Comparison of ENCODE assay signal across 9 cellular contexts in the genomic region with DNA sequence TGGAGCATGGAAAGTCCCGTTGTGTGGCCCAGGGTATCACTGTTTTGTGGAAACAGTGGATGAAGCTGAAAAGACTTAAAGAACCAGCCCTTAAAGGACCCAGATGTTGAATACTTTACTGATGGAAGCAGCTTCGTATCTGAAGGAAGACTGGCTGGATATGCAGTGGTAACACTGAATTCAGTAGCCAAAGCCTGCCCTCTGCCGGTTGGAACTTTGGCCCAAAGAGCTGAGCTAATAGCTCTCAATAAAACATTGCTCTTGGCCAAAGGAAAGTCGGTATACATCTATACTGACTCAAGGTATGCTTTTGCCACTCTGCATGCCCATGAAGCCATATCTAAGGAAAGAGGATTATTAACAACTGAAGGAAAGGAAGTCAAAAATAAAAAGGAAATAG.
DNase-seq lines count a peak whose midpoint lies in the region; ATAC-seq and TF ChIP-seq lines count a peak whose summit lies in the region.
"Had no signal": no experiment of that assay in that cellular context is flagged by ENCODE, and none has a peak within 500 bp of the region (broad histone marks: within the 10 kb centered on the region; RNA-seq: fewer than 3 reads in every experiment).

No MANE protein-coding gene starts in this region.

- peaks cover 6% of the 10 kb centered on the region for H3K36me3 Mint-ChIP-seq in endothelial cell (ENCODE audit: low read depth, unreplicated experiment)
- no peaks in the 10 kb centered on the region for H3K36me3 Mint-ChIP-seq in stimulated activated effector memory CD8-positive, alpha-beta T cell treated with anti-CD3 and anti-CD28 coated beads, Interleukin-12 subunit alpha, Interleukin-12 subunit beta, amount 100 ng/mL, for 72 hours

- intact Hi-C loops in uterus (cut with DNase I; ENCODE audit: low total_unique reads), result no loop called here

- no peak overlapping the region for H3K18ac ChIP-seq in mesenchymal stem cell (ENCODE audit: low read depth in 1 of 2, low read length in 2 of 2)

- peak; percentile 51 for TF ChIP-seq CTCF in endothelial cell (IDR thresholded peaks at IDR 0.05; ENCODE audit: unreplicated experiment)
- TF ChIP-seq CTCF in uterus (IDR thresholded peaks at IDR 0.05), result peak; percentile 23 to 45 (median 30)

- H3K9ac ChIP-seq in mesenchymal stem cell (ENCODE audit: low read length), result no peak overlapping the region
- H3K9ac ChIP-seq: BLaER1 treated with 17β-estradiol and CSF1 and Interleukin-3, amounts not matched to agents 10 nM and 100 nM had no signal

- peaks cover 6% of the 10 kb centered on the region for H3K27me3 Mint-ChIP-seq in endothelial cell (ENCODE audit: unreplicated experiment)

- H3K9me3 Mint-ChIP-seq in endothelial cell (ENCODE audit: unreplicated experiment), result no peaks in the 10 kb centered on the region
- peaks cover 9% of the 10 kb centered on the region for H3K9me3 Mint-ChIP-seq in stimulated activated effector memory CD8-positive, alpha-beta T cell treated with anti-CD3 and anti-CD28 coated beads, Interleukin-12 subunit alpha, Interleukin-12 subunit beta, amount 100 ng/mL, for 72 hours

- TF ChIP-seq EP300 in Ishikawa (IDR thresholded peaks at IDR 0.05; ENCODE audit: borderline replicate concordance), result no peak

- H2AK5ac ChIP-seq in mesenchymal stem cell (ENCODE audit: low read length, severe bottlenecking), result peak overlapping the region; percentile 37

- TF ChIP-seq POLR2A in uterus (IDR thresholded peaks at IDR 0.05), result no peak

- no peak overlapping the region for H3K23ac ChIP-seq in mesenchymal stem cell (ENCODE audit: low read length in 2 of 2)

- no peak overlapping the region for H2BK12ac ChIP-seq in mesenchymal stem cell (ENCODE audit: low read length in 2 of 2)

- H3K36me3 ChIP-seq in mesenchymal stem cell (ENCODE audit: control insufficient read depth in 1 of 2, insufficient read depth in 2 of 2, low read depth in 1 of 2, low read length in 2 of 2) (no peaks in the 10 kb centered on the region), uterus (no peaks in the 10 kb centered on the region)
- H3K36me3 ChIP-seq: BLaER1 treated with 17β-estradiol and CSF1 and Interleukin-3, amounts not matched to agents 10 nM and 100 nM had no signal

- WGBS in mesenchymal stem cell, result 24% methylated on average over 3 of the region's 4 CpGs

- no peak overlapping the region for H3K4me3 ChIP-seq in mesenchymal stem cell (ENCODE audit: insufficient read depth in 1 of 2, low read depth in 1 of 2, low read length in 2 of 2)
- H3K4me3 ChIP-seq in uterus, result no peak overlapping the region
- H3K4me3 ChIP-seq: BLaER1 treated with 17β-estradiol and CSF1 and Interleukin-3, amounts not matched to agents 10 nM and 100 nM had no signal

- H3K9me3 ChIP-seq in mesenchymal stem cell (ENCODE audit: control insufficient read depth, low read length) (no peaks in the 10 kb centered on the region), uterus (no peaks in the 10 kb centered on the region)

- H4K8ac ChIP-seq in mesenchymal stem cell (ENCODE audit: low read length), result no peak overlapping the region

- H2BK5ac ChIP-seq in mesenchymal stem cell (ENCODE audit: low read depth, low read length, poor library complexity, severe bottlenecking), result no peak overlapping the region

- no peak overlapping the region for H3K27ac Mint-ChIP-seq in endothelial cell (ENCODE audit: unreplicated experiment)
- H3K27ac Mint-ChIP-seq in stimulated activated effector memory CD8-positive, alpha-beta T cell treated with anti-CD3 and anti-CD28 coated beads, Interleukin-12 subunit alpha, Interleukin-12 subunit beta, amount 100 ng/mL, for 72 hours, result no peak overlapping the region

- no peak overlapping the region for H3K4me2 ChIP-seq in mesenchymal stem cell (ENCODE audit: low read length, poor library complexity, severe bottlenecking)

- H3K14ac ChIP-seq in mesenchymal stem cell (ENCODE audit: low read length in 2 of 2), result peak overlapping the region in 1 of 2 experiments; percentile 38

- no peak overlapping the region for H3K4me3 Mint-ChIP-seq in endothelial cell (ENCODE audit: unreplicated experiment)
- no peak overlapping the region for H3K4me3 Mint-ChIP-seq in stimulated activated effector memory CD8-positive, alpha-beta T cell treated with anti-CD3 and anti-CD28 coated beads, Interleukin-12 subunit alpha, Interleukin-12 subunit beta, amount 100 ng/mL, for 72 hours

- H3K4me1 ChIP-seq in mesenchymal stem cell (ENCODE audit: control insufficient read depth, insufficient read depth, low read depth, low read length) (no peaks in the 10 kb centered on the region), uterus (no peaks in the 10 kb centered on the region)

- no peak overlapping the region for H4K91ac ChIP-seq in mesenchymal stem cell (ENCODE audit: low read length)

- no peak overlapping the region for H2BK15ac ChIP-seq in mesenchymal stem cell (ENCODE audit: low read depth, poor library complexity, severe bottlenecking)

- no peak overlapping the region for H2BK120ac ChIP-seq in mesenchymal stem cell (ENCODE audit: low read depth, low read length)

- H3K27ac ChIP-seq in mesenchymal stem cell (ENCODE audit: low read length, poor library complexity, severe bottlenecking) (no peak overlapping the region), uterus (no peak overlapping the region)
- H3K27ac ChIP-seq: BLaER1 treated with 17β-estradiol and CSF1 and Interleukin-3, amounts not matched to agents 10 nM and 100 nM had no signal

- H2AFZ ChIP-seq in mesenchymal stem cell (ENCODE audit: low read depth, low read length), result no peak overlapping the region

- H3K27me3 ChIP-seq in mesenchymal stem cell (ENCODE audit: control insufficient read depth in 1 of 2, insufficient read depth in 1 of 2, low read length in 2 of 2) (no peaks in the 10 kb centered on the region), uterus (no peaks in the 10 kb centered on the region)
- H3K27me3 ChIP-seq: BLaER1 treated with 17β-estradiol and CSF1 and Interleukin-3, amounts not matched to agents 10 nM and 100 nM had no signal

- H3K4ac ChIP-seq in mesenchymal stem cell (ENCODE audit: low read depth in 1 of 2, low read length in 2 of 2), result no peak overlapping the region

- TF ChIP-seq RAD21 in Ishikawa (IDR thresholded peaks at IDR 0.05; ENCODE audit: low read depth), result peak; percentile 70

- DNase-seq in NCI-H2081 (lab: John Stamatoyannopoulos, UW) (peak; percentile 18 to 62), NCI-H2081 treated with DMSO at 0.1 percent for 48 hours (lab: John Stamatoyannopoulos, UW) (no peak), SK-N-DZ (ENCODE audit: low spot score) (peak; percentile 67), endothelial cell (ENCODE audit: low spot score) (peak; percentile 73), mesenchymal stem cell (peak; percentile 46), uterus (peak; percentile 22 to 45)
- no peak for DNase-seq in stimulated activated effector memory CD8-positive, alpha-beta T cell treated with anti-CD3 and anti-CD28 coated beads, Interleukin-12 subunit alpha, Interleukin-12 subunit beta, amount 100 ng/mL, for 72 hours (ENCODE audit: low spot score in 2 of 2)

- H3K79me1 ChIP-seq in mesenchymal stem cell (replicated peaks; ENCODE audit: low read length, poor library complexity, severe bottlenecking), result no peaks in the 10 kb centered on the region

- no peaks in the 10 kb centered on the region for H3K4me1 Mint-ChIP-seq in endothelial cell (ENCODE audit: unreplicated experiment)
- H3K4me1 Mint-ChIP-seq in stimulated activated effector memory CD8-positive, alpha-beta T cell treated with anti-CD3 and anti-CD28 coated beads, Interleukin-12 subunit alpha, Interleukin-12 subunit beta, amount 100 ng/mL, for 72 hours, result no peaks in the 10 kb centered on the region

- ATAC-seq in stimulated activated effector memory CD8-positive, alpha-beta T cell treated with anti-CD3 and anti-CD28 coated beads, Interleukin-12 subunit alpha, Interleukin-12 subunit beta, amount 100 ng/mL, for 72 hours, result no peak

TF ChIP-seq in Ishikawa, 13 proteins besides CTCF, POLR2A, EP300 and RAD21:
- TF ChIP-seq YY1 (IDR thresholded peaks at IDR 0.05; ENCODE audit: low read depth), result no peak
- no peak for TF ChIP-seq CEBPB (IDR thresholded peaks at IDR 0.05)
- TF ChIP-seq ZBTB7A (IDR thresholded peaks at IDR 0.05; ENCODE audit: low read depth), result no peak
- no peak for TF ChIP-seq FOXM1 (IDR thresholded peaks at IDR 0.05; ENCODE audit: borderline replicate concordance, low read depth)
- no peak for TF ChIP-seq TAF1 (IDR thresholded peaks at IDR 0.05; ENCODE audit: low read depth)
- TF ChIP-seq, protein P1, sequence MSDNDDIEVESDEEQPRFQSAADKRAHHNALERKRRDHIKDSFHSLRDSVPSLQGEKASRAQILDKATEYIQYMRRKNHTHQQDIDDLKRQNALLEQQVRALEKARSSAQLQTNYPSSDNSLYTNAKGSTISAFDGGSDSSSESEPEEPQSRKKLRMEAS (IDR thresholded peaks at IDR 0.05), result no peak
- TF ChIP-seq TEAD4 (IDR thresholded peaks at IDR 0.05), result no peak
- no peak for TF ChIP-seq CREB1 (IDR thresholded peaks at IDR 0.05; ENCODE audit: low read depth)
- TF ChIP-seq TCF12 (IDR thresholded peaks at IDR 0.05; ENCODE audit: low read depth), result no peak
- TF ChIP-seq, protein P2, sequence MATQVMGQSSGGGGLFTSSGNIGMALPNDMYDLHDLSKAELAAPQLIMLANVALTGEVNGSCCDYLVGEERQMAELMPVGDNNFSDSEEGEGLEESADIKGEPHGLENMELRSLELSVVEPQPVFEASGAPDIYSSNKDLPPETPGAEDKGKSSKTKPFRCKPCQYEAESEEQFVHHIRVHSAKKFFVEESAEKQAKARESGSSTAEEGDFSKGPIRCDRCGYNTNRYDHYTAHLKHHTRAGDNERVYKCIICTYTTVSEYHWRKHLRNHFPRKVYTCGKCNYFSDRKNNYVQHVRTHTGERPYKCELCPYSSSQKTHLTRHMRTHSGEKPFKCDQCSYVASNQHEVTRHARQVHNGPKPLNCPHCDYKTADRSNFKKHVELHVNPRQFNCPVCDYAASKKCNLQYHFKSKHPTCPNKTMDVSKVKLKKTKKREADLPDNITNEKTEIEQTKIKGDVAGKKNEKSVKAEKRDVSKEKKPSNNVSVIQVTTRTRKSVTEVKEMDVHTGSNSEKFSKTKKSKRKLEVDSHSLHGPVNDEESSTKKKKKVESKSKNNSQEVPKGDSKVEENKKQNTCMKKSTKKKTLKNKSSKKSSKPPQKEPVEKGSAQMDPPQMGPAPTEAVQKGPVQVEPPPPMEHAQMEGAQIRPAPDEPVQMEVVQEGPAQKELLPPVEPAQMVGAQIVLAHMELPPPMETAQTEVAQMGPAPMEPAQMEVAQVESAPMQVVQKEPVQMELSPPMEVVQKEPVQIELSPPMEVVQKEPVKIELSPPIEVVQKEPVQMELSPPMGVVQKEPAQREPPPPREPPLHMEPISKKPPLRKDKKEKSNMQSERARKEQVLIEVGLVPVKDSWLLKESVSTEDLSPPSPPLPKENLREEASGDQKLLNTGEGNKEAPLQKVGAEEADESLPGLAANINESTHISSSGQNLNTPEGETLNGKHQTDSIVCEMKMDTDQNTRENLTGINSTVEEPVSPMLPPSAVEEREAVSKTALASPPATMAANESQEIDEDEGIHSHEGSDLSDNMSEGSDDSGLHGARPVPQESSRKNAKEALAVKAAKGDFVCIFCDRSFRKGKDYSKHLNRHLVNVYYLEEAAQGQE (IDR thresholded peaks at IDR 0.05; ENCODE audit: low read depth), result no peak

Comparison
In these comparisons a context has a peak if more than half of its experiments do, and no peak if none do; other contexts are left out.
1. DNase-seq: peak in NCI-H2081 (2 of 2), SK-N-DZ (single experiment), endothelial cell (single experiment), mesenchymal stem cell (single experiment) and uterus (2 of 2); none in NCI-H2081 treated with DMSO at 0.1 percent for 48 hours (single experiment) and stimulated activated effector memory CD8-positive, alpha-beta T cell treated with anti-CD3 and anti-CD28 coated beads, Interleukin-12 subunit alpha, Interleukin-12 subunit beta, amount 100 ng/mL, for 72 hours (0 of 2).